Comparison of ENCODE assay signal across 12 cellular contexts in the genomic region with DNA sequence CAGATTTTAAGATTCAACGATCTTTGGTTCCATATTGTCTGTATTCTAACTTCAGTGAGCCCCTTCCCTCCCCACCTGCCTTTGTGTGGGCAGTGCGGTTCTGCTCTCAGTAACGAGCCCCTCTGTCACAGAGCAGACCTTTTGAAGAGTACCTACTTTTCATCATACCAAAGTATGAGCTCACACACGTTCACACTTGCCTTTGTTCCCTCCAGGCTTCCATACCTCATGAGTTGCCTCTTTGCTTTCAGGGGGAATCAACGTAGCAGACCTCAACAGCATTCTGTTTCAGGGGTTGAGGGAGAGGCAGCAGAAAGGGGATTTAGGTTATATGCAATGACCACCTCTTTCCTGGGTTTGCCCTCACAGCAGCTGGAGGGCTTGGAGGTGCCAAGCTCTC.
DNase-seq lines count a peak whose midpoint lies in the region; FAIRE-seq and TF ChIP-seq lines count a peak whose summit lies in the region.
"Had no signal": no experiment of that assay in that cellular context is flagged by ENCODE, and none has a peak within 500 bp of the region (broad histone marks: within the 10 kb centered on the region; RNA-seq: fewer than 3 reads in every experiment).

No MANE protein-coding gene starts in this region.

- H2BK15ac ChIP-seq in H1 (ENCODE audit: low read length), result 0 out of 2 replicates have a peak overlapping the region, but pooled peaks have one; percentile 23
- no peak overlapping the region for H2BK15ac ChIP-seq in mesenchymal stem cell (ENCODE audit: low read depth, poor library complexity, severe bottlenecking)

- no peak overlapping the region for H3K56ac ChIP-seq in H1 (replicated peaks; ENCODE audit: insufficient read length, low read depth, low read length)

- H3K4me1 ChIP-seq in HUES48 (ENCODE audit: control insufficient read depth, insufficient read depth, low read length) (peaks cover 39% of the 10 kb centered on the region), H1 (replicated peaks in 1 of 4; ENCODE audit: control insufficient read depth in 3 of 4, insufficient read depth in 4 of 4, low read length in 3 of 4) (peaks cover 2 to 21% (median 6%) of the 10 kb centered on the region in 4 experiments; a peak in 5 of 7 replicates), mesenchymal stem cell (ENCODE audit: control insufficient read depth, insufficient read depth, low read depth, low read length) (peaks cover 1% of the 10 kb centered on the region), thyroid gland (no peaks in the 10 kb centered on the region)
- H3K4me1 ChIP-seq: Caco-2 had no signal

- DNase-seq in H1 (ENCODE audit: low read depth in 1 of 2, low spot score in 2 of 2), result no peak
- no peak for DNase-seq in mesenchymal stem cell
- no peak for DNase-seq in urothelium cell line (ENCODE audit: low spot score)
- no peak for DNase-seq in thyroid gland
- DNase-seq in AG08396 (ENCODE audit: low spot score), result no peak
- no peak for DNase-seq in stimulated activated CD4-positive, alpha-beta T cell treated with anti-CD3 and anti-CD28 coated beads, Interleukin-12 subunit alpha, Interleukin-12 subunit beta, amount 100 ng/mL, for 4 hours
- DNase-seq: Caco-2; CD8-positive, alpha-beta T cell; GF-D8; H7 had no signal

- H3K4ac ChIP-seq in H1 (replicated peaks; ENCODE audit: insufficient read length, low read depth, low read length) (no peak overlapping the region), mesenchymal stem cell (ENCODE audit: low read depth in 1 of 2, low read length in 2 of 2) (no peak overlapping the region)

- H4K91ac ChIP-seq in H1 (replicated peaks; ENCODE audit: insufficient read length, low read length) (peak overlapping the region; percentile 26), mesenchymal stem cell (ENCODE audit: low read length) (no peak overlapping the region)

- H3K9me3 ChIP-seq in HUES48 (ENCODE audit: control insufficient read depth, insufficient read depth, low read length), result no peaks in the 10 kb centered on the region
- no peaks in the 10 kb centered on the region for H3K9me3 ChIP-seq in H1 (ENCODE audit: insufficient read depth in 2 of 2, low read depth in 1 of 2, low read length in 1 of 2)
- H3K9me3 ChIP-seq in mesenchymal stem cell (ENCODE audit: control insufficient read depth, low read length), result no peaks in the 10 kb centered on the region
- no peaks in the 10 kb centered on the region for H3K9me3 ChIP-seq in thyroid gland
- H3K9me3 ChIP-seq: Caco-2 had no signal

- H3K23ac ChIP-seq in H1 (ENCODE audit: insufficient read length) (no peak overlapping the region), mesenchymal stem cell (ENCODE audit: low read length in 2 of 2) (no peak overlapping the region)

- TF ChIP-seq POLR2A in H1 (IDR thresholded peaks at IDR 0.05; ENCODE audit: control extremely low read depth in 1 of 2, low read depth in 2 of 2, low read length in 2 of 2) (no peak), thyroid gland (IDR thresholded peaks at IDR 0.05) (no peak)

- TF ChIP-seq CTCF in H1 (IDR thresholded peaks at IDR 0.05; ENCODE audit: control extremely low read depth in 1 of 3, insufficient read depth in 1 of 3, low read depth in 1 of 3, low read length in 3 of 3) (no peak), thyroid gland (IDR thresholded peaks at IDR 0.05) (no peak)

- H2BK20ac ChIP-seq in H1 (ENCODE audit: low read length), result peak overlapping the region; percentile 6; the same call in 1 of the 2 replicates

- H3K27ac ChIP-seq in HUES48 (ENCODE audit: low read depth, low read length), result peak overlapping the region; percentile 68
- H3K27ac ChIP-seq in H1 (ENCODE audit: low read depth, low read length), result no peak overlapping the region
- H3K27ac ChIP-seq in mesenchymal stem cell (ENCODE audit: low read length, poor library complexity, severe bottlenecking), result no peak overlapping the region
- H3K27ac ChIP-seq in thyroid gland, result no peak overlapping the region

- H3K18ac ChIP-seq in H1 (ENCODE audit: extremely low read depth, low read length) (no peak overlapping the region), mesenchymal stem cell (ENCODE audit: low read depth in 1 of 2, low read length in 2 of 2) (no peak overlapping the region)

- H3K14ac ChIP-seq in H1 (ENCODE audit: insufficient read length) (no peak overlapping the region), mesenchymal stem cell (ENCODE audit: low read length in 2 of 2) (no peak overlapping the region)

- FAIRE-seq in H1 (lab: Jason Lieb, UNC) (no peak), urothelium cell line (lab: Jason Lieb, UNC) (no peak)
- FAIRE-seq: A204.1 had no signal

- H2BK12ac ChIP-seq in H1 (ENCODE audit: low read depth, low read length), result peak overlapping the region; percentile 20
- no peak overlapping the region for H2BK12ac ChIP-seq in mesenchymal stem cell (ENCODE audit: low read length in 2 of 2)

- H3K4me3 ChIP-seq in HUES48 (ENCODE audit: low read depth, low read length), result no peak overlapping the region
- no peak overlapping the region for H3K4me3 ChIP-seq in H1 (ENCODE audit: extremely low read depth in 1 of 4, insufficient read depth in 2 of 4, low read depth in 3 of 4, low read length in 4 of 4)
- no peak overlapping the region for H3K4me3 ChIP-seq in mesenchymal stem cell (ENCODE audit: insufficient read depth in 1 of 2, low read depth in 1 of 2, low read length in 2 of 2)
- H3K4me3 ChIP-seq in thyroid gland (replicated peaks in 1 of 3), result no peak overlapping the region

- H2AFZ ChIP-seq in H1 (ENCODE audit: low read length), result peak overlapping the region; percentile 93; the same call in 1 of the 2 replicates
- no peak overlapping the region for H2AFZ ChIP-seq in mesenchymal stem cell (ENCODE audit: low read depth, low read length)

- H4K5ac ChIP-seq in H1 (ENCODE audit: insufficient read length, low read depth, low read length), result no peak overlapping the region

- H3K79me2 ChIP-seq in H1 (ENCODE audit: control insufficient read depth in 1 of 2, insufficient read depth in 2 of 2, low read length in 2 of 2), result no peaks in the 10 kb centered on the region

- no peak for TF ChIP-seq RAD21 in H1 (IDR thresholded peaks at IDR 0.05 in 1 of 2, conservative IDR thresholded peaks at IDR 0.05 in 1 of 2; ENCODE audit: low read depth in 2 of 2, low read length in 2 of 2)

- H3K4me2 ChIP-seq in H1 (ENCODE audit: insufficient read depth in 1 of 2, low read depth in 2 of 2, low read length in 2 of 2) (no peak overlapping the region), mesenchymal stem cell (ENCODE audit: low read length, poor library complexity, severe bottlenecking) (no peak overlapping the region)

- no peaks in the 10 kb centered on the region for H3K79me1 ChIP-seq in H1 (ENCODE audit: low read depth, low read length)
- H3K79me1 ChIP-seq in mesenchymal stem cell (replicated peaks; ENCODE audit: low read length, poor library complexity, severe bottlenecking), result no peaks in the 10 kb centered on the region

- H2AK5ac ChIP-seq in H1 (ENCODE audit: low read depth, low read length) (no peak overlapping the region; the same call in 1 of the 2 replicates), mesenchymal stem cell (ENCODE audit: low read length, severe bottlenecking) (peak overlapping the region; percentile 55)

- H3K9ac ChIP-seq in HUES48 (ENCODE audit: low read depth, low read length) (no peak overlapping the region), H1 (replicated peaks in 1 of 4; ENCODE audit: extremely low read depth in 1 of 4, low read depth in 3 of 4, low read length in 3 of 4) (no peak overlapping the region), mesenchymal stem cell (ENCODE audit: low read length) (no peak overlapping the region)

- TF ChIP-seq EP300 in H1 (IDR thresholded peaks at IDR 0.05; ENCODE audit: borderline replicate concordance in 1 of 2, low read depth in 2 of 2, low read length in 2 of 2), result no peak

- H2BK120ac ChIP-seq in H1 (replicated peaks; ENCODE audit: low read depth, low read length) (no peak overlapping the region), mesenchymal stem cell (ENCODE audit: low read depth, low read length) (no peak overlapping the region)

- intact Hi-C loops in thyroid gland (cut with DNase I), result no loop called here

- no peaks in the 10 kb centered on the region for H4K20me1 ChIP-seq in H1 (replicated peaks in 1 of 2; ENCODE audit: control insufficient read depth in 1 of 2, insufficient read depth in 2 of 2, low read length in 2 of 2)

- POLR2A ChIA-PET in H1 (lab: Charles Lee; ENCODE audit: partially characterized antibody), result interaction anchor here (2.2 kb wide), 1 partner anchor 10 kb away, joined by 9 read pairs; no protein-coding TSS in a partner anchor

- no peaks in the 10 kb centered on the region for H3K23me2 ChIP-seq in H1 (ENCODE audit: low read depth, low read length)

- H2BK5ac ChIP-seq in H1 (ENCODE audit: low read depth, low read length), result peak overlapping the region; percentile 46; the same call in 1 of the 2 replicates
- no peak overlapping the region for H2BK5ac ChIP-seq in mesenchymal stem cell (ENCODE audit: low read depth, low read length, poor library complexity, severe bottlenecking)

- H3K36me3 ChIP-seq in HUES48 (ENCODE audit: control insufficient read depth, insufficient read depth, low read length) (no peaks in the 10 kb centered on the region), H1 (ENCODE audit: control insufficient read depth in 2 of 4, insufficient read depth in 4 of 4, low read length in 3 of 4) (no peaks in the 10 kb centered on the region), mesenchymal stem cell (ENCODE audit: control insufficient read depth in 1 of 2, insufficient read depth in 2 of 2, low read depth in 1 of 2, low read length in 2 of 2) (no peaks in the 10 kb centered on the region), thyroid gland (no peaks in the 10 kb centered on the region)

- CTCF ChIA-PET in H1 (lab: Charles Lee; ENCODE audit: partially characterized antibody), result interaction anchor here (1.2 to 1.7 kb wide), 3 partner anchors 10 to 17 kb away, joined by 3 to 6 read pairs (median 4); no protein-coding TSS in a partner anchor

- WGBS in H1 (ENCODE audit: extremely low coverage in 1 of 2, insufficient coverage in 1 of 2, insufficient read length in 1 of 2, insufficient replicate concordance in 2 of 2, low coverage in 1 of 2, low lambda C conversion rate in 2 of 2, missing lambda C conversion rate in 1 of 2), 2 experiments, result 82% methylated on average over 5 of the region's 5 CpGs; no CpG with 5 or more reads in 1 of the 2 experiments
- 82% methylated on average over 5 of the region's 5 CpGs for WGBS in mesenchymal stem cell
- 88 to 90% methylated on average over 5 of the region's 5 CpGs for WGBS in thyroid gland, 2 donors

- H3K27me3 ChIP-seq in HUES48 (ENCODE audit: control insufficient read depth, insufficient read depth, low read length) (no peaks in the 10 kb centered on the region), H1 (replicated peaks in 1 of 4; ENCODE audit: control insufficient read depth in 3 of 4, extremely low read depth in 1 of 4, insufficient read depth in 3 of 4, low read length in 3 of 4) (no peaks in the 10 kb centered on the region), mesenchymal stem cell (ENCODE audit: control insufficient read depth in 1 of 2, insufficient read depth in 1 of 2, low read length in 2 of 2) (no peaks in the 10 kb centered on the region), thyroid gland (no peaks in the 10 kb centered on the region)

- H4K8ac ChIP-seq in H1 (ENCODE audit: extremely low read depth, insufficient read depth, low read length), result no peak overlapping the region
- H4K8ac ChIP-seq in mesenchymal stem cell (ENCODE audit: low read length), result no peak overlapping the region

TF ChIP-seq in H1, 55 proteins besides CTCF, POLR2A, EP300 and RAD21 (continues in another document):
- TF ChIP-seq CREB1 (IDR thresholded peaks at IDR 0.05), result no peak
